Comparison of ENCODE assay signal across 9 cellular contexts in the genomic region with DNA sequence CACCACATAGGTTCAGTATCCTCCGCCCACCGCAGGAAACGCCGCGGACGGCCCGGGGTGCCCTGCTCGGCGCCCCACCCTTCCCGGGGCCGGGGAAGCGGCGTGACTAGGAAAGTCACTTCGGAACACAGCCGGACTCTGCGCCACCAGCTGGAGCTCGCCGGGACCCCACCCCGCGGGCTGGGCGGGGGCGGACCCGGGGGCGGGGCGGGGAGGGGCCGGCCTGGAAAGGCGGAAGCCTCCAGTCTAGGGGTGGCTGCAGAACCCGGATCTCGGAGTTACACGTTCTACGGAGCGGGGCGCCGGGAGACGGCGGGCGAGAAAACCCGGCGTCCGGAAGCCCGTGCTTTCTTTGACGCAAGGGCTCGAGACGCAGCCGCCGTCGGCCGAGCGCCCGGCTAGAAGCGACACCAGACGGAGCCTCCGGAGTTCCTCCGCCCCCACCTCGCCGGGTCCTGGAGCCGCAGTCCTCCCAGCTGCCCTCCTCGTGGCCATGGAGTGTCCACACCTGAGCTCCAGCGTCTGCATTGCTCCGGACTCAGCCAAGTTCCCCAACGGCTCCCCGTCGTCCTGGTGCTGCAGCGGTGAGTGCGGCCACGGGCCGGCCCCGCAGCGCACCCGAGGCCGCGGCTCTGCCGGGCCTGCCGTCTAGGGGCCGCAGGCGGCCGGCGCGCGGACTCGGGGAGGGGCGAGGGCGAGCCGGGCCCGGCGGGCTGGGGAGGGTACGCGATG. TPM values are rescaled to one million over a fixed set of nuclear protein-coding genes. Genes with fewer than 3 reads are reported as not detected.
DNase-seq lines count a peak whose midpoint lies in the region; ATAC-seq, FAIRE-seq and TF ChIP-seq lines count a peak whose summit lies in the region.
"Had no signal": no experiment of that assay in that cellular context is flagged by ENCODE, and none has a peak within 500 bp of the region (broad histone marks: within the 10 kb centered on the region; RNA-seq: fewer than 3 reads in every experiment).

A gene with protein sequence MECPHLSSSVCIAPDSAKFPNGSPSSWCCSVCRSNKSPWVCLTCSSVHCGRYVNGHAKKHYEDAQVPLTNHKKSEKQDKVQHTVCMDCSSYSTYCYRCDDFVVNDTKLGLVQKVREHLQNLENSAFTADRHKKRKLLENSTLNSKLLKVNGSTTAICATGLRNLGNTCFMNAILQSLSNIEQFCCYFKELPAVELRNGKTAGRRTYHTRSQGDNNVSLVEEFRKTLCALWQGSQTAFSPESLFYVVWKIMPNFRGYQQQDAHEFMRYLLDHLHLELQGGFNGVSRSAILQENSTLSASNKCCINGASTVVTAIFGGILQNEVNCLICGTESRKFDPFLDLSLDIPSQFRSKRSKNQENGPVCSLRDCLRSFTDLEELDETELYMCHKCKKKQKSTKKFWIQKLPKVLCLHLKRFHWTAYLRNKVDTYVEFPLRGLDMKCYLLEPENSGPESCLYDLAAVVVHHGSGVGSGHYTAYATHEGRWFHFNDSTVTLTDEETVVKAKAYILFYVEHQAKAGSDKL (plus strand): TSS at position 347 of the 732 bp plus-strand sequence. CDS start 147 bp downstream, at position 494.

- H3K4me3 ChIP-seq in AG10803 (ENCODE audit: low read length): peak within 1 kb of the TSS; percentile 88
- peak within 1 kb of the TSS; percentile 84 to 90 for H3K4me3 ChIP-seq in kidney (ENCODE audit: low read length in 2 of 2)

- no peak for FAIRE-seq in kidney (lab: Jason Lieb, UNC)
- FAIRE-seq: TTC549 had no signal

- DNase-seq in AG10803 (ENCODE audit: low read depth) (peak; percentile 96), NCI-H460 (ENCODE audit: extremely low read depth, low read depth) (peak; percentile 92), cerebellar cortex (ENCODE audit: low spot score) (peak; percentile 92), kidney (peak; percentile 98)
- peak; percentile 91 for DNase-seq in activated CD4-positive, CD25-positive, alpha-beta regulatory T cell treated with anti-CD3 and anti-CD28 coated beads, Interleukin-2, amount 50 U/mL, for 72 hours
- peak; percentile 91 to 95 for DNase-seq in stimulated activated CD4-positive, alpha-beta T cell treated with anti-CD3 and anti-CD28 coated beads, Interleukin-15, amount 100 ng/mL, for 1 hour (ENCODE audit: low read depth in 1 of 2, low spot score in 1 of 2)

- ATAC-seq in GM19025 (IDR thresholded peaks at IDR 0.05; ENCODE audit: low read depth, unreplicated experiment): peak; percentile 52
- peak; percentile 56 for ATAC-seq in HG03342 (IDR thresholded peaks at IDR 0.05; ENCODE audit: unreplicated experiment)

- peak within 1 kb of the TSS; percentile 97 to 99 for H3K27ac ChIP-seq in kidney (ENCODE audit: low read depth in 2 of 2, low read length in 2 of 2)

- H3K9ac ChIP-seq in kidney (ENCODE audit: low read length in 2 of 2): peak within 1 kb of the TSS; percentile 91 to 98

- no peaks in the 10 kb centered on the region for H3K9me3 ChIP-seq in kidney (ENCODE audit: control insufficient read depth in 1 of 2, low read length in 2 of 2)

- no peak for TF ChIP-seq CTCF in AG10803 (conservative IDR thresholded peaks at IDR 0.05; ENCODE audit: low read length)
- TF ChIP-seq CTCF in kidney (IDR thresholded peaks at IDR 0.05; ENCODE audit: borderline replicate concordance, extremely low read depth, insufficient read depth): peak; percentile 25

- H3K36me3 ChIP-seq in kidney (ENCODE audit: control insufficient read depth in 1 of 2, insufficient read depth in 2 of 2, low read length in 2 of 2): no peaks in the 10 kb centered on the region

- intact Hi-C loops in kidney (cut with DNase I): no loop called here

- peaks cover 29 to 35% of the 10 kb centered on the region in 2 donors for H3K4me1 ChIP-seq in kidney (ENCODE audit: control insufficient read depth in 1 of 2, insufficient read depth in 1 of 2, low read depth in 1 of 2, low read length in 2 of 2)

RNA-seq across cellular contexts. Expression of the gene that starts here (rescaled TPM):
- 37.6 and 46.1 TPM in 2 replicates for total RNA-seq in NCI-H460 (2014; rRNA removed; shearing (Covaris generic))
- polyA plus RNA-seq in NCI-H460 (2014; cell fraction: nucleus; rRNA removed): 44.2 and 50.8 TPM in 2 replicates
- total RNA-seq in kidney: 72.5 TPM
- 25.2 TPM for polyA plus RNA-seq in kidney (ENCODE audit: insufficient read depth, low read depth, low replicate concordance)

Comparison
In these comparisons a context has a peak if more than half of its experiments do, and no peak if none do; other contexts are left out.
1. Peak in every context shown above with its lines: DNase-seq, ATAC-seq, H3K4me3 ChIP-seq and H3K27ac ChIP-seq.